In the genomic region with DNA sequence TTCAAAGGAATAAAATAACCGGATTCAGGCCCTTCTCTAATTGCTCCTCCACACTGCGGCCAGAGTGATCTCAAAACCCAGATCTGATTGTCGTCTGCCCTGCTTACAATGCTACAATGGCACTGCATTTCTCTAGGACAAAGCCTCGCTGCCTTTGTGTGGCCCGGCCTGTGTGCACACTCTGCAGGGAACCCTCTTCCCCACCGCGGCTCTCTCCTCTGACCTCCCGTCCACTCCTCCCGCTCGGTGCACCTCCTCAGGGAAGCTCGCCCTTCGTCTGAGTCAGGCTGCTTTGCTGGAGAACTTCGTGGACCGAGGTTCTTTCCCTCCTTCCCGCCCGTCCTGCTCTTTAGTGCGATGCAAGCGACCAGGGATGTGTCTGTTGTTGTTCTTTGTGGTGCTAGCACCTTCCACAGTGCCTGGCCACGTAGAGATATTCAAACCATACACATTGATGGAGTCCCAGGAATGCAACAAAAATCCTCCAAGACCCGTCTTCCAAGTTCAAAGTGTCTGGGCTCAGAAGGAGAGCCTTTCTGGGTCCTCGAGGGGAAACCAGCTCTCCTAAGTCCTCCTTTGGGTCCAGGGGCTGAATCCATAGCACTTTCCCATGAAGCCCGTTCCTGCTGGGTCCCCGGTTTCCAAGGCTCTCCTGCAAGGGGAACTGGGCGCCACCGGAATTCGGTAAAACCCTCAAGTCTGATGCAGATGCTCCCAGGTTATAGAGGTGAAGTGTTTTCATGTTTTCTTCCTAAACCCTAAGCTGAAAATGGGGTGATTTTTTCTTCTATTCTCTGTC, we compare ENCODE assay signal across 19 cellular contexts.
"Had no signal": no experiment of that assay in that cellular context is flagged by ENCODE, and none has a peak within 500 bp of the region (broad histone marks: within the 10 kb centered on the region; RNA-seq: fewer than 3 reads in every experiment).

No MANE protein-coding gene starts in this region.

- H3K4me3 Mint-ChIP-seq: activated naive CD8-positive, alpha-beta T cell treated with anti-CD3 and anti-CD28 coated beads for 36 hours; dendritic cell treated with granulocyte-macrophage colony-stimulating factor and Interleukin-4, amounts not matched to agents 40 ng/mL and 50 ng/mL, for 4 days; effector memory CD8-positive, alpha-beta T cell; natural killer cell treated with Interleukin-12 subunit alpha and Interleukin-12 subunit beta and Interleukin-15 and Interleukin-18, amount 100 ng/mL, for 72 hours; stimulated activated naive B cell treated with anti-CD40 and anti-IgM and Interleukin-4, amounts not matched to agents 10 μg/mL and 1 μg/mL and 100 μg/mL, for 72 hours had no signal

- H3K36me3 Mint-ChIP-seq: natural killer cell treated with Interleukin-12 subunit alpha and Interleukin-12 subunit beta and Interleukin-15 and Interleukin-18, amount 100 ng/mL, for 72 hours had no signal

- ATAC-seq: effector memory CD8-positive, alpha-beta T cell; lower lobe of right lung; right cardiac atrium; stimulated activated naive B cell treated with anti-CD40 and anti-IgM and Interleukin-4, amounts not matched to agents 10 μg/mL and 1 μg/mL and 100 μg/mL, for 72 hours had no signal

- H3K27ac ChIP-seq: epithelial cell of prostate, lower lobe of right lung, prostate gland, VCaP had no signal

- H3K36me3 ChIP-seq: lower lobe of right lung, prostate gland had no signal

- H3K9me3 ChIP-seq: prostate gland had no signal

- H3K4me3 ChIP-seq: lower lobe of right lung, prostate gland had no signal

- DNase-seq: activated CD4-positive, alpha-beta T cell treated with anti-CD3 and anti-CD28 coated beads for 1 hour; activated CD4-positive, alpha-beta T cell treated with anti-CD3 and anti-CD28 coated beads, Interleukin-2, amount 50 U/mL, for 4 hours; activated naive CD4-positive, alpha-beta T cell; activated naive CD8-positive, alpha-beta T cell treated with anti-CD3 and anti-CD28 coated beads for 36 hours; amniotic stem cell; effector memory CD8-positive, alpha-beta T cell; foreskin fibroblast; islet precursor cell; lower lobe of right lung; right cardiac atrium; stimulated activated CD4-positive, alpha-beta T cell treated with anti-CD3 and anti-CD28 coated beads, Interleukin-4, amount 100 ng/mL, for 24 hours; stimulated activated naive B cell treated with anti-CD40 and anti-IgM and Interleukin-4, amounts not matched to agents 10 μg/mL and 1 μg/mL and 100 μg/mL, for 72 hours; SW 1271; T-helper 2 cell had no signal

- H3K27ac Mint-ChIP-seq: activated naive CD8-positive, alpha-beta T cell treated with anti-CD3 and anti-CD28 coated beads for 36 hours; dendritic cell treated with granulocyte-macrophage colony-stimulating factor and Interleukin-4, amounts not matched to agents 40 ng/mL and 50 ng/mL, for 4 days; effector memory CD8-positive, alpha-beta T cell; natural killer cell treated with Interleukin-12 subunit alpha and Interleukin-12 subunit beta and Interleukin-15 and Interleukin-18, amount 100 ng/mL, for 72 hours; stimulated activated naive B cell treated with anti-CD40 and anti-IgM and Interleukin-4, amounts not matched to agents 10 μg/mL and 1 μg/mL and 100 μg/mL, for 72 hours had no signal

- H3K4me1 ChIP-seq: prostate gland had no signal

- H3K9me3 Mint-ChIP-seq: natural killer cell treated with Interleukin-12 subunit alpha and Interleukin-12 subunit beta and Interleukin-15 and Interleukin-18, amount 100 ng/mL, for 72 hours had no signal

- H3K27me3 Mint-ChIP-seq: activated naive CD8-positive, alpha-beta T cell treated with anti-CD3 and anti-CD28 coated beads for 36 hours had no signal

- H3K4me1 Mint-ChIP-seq: activated naive CD8-positive, alpha-beta T cell treated with anti-CD3 and anti-CD28 coated beads for 36 hours; stimulated activated naive B cell treated with anti-CD40 and anti-IgM and Interleukin-4, amounts not matched to agents 10 μg/mL and 1 μg/mL and 100 μg/mL, for 72 hours had no signal
